1 cellular context compared by ENCODE assay signal in genomic region chr2:234145511-234145910, GRCh38.
TF ChIP-seq lines count a peak whose summit lies in the region.

No MANE protein-coding gene starts in this region.

TF ChIP-seq in SK-N-SH, 30 proteins besides CTCF, POLR2A, EP300 and RAD21 (continued from another document):
- TF ChIP-seq EZH2phosphoT487 (IDR thresholded peaks at IDR 0.05; ENCODE audit: borderline replicate concordance, low read depth) (no peak), PBX3 (IDR thresholded peaks at IDR 0.05) (no peak), POLR2AphosphoS5 (IDR thresholded peaks at IDR 0.05; ENCODE audit: low read depth, low read length) (no peak)
